In genomic region chr19:4123615-4124568, GRCh38 we compare ENCODE assay signal across 8 cellular contexts. TPM values are rescaled to one million over a fixed set of nuclear protein-coding genes. Genes with fewer than 3 reads are reported as not detected.
DNase-seq lines count a peak whose midpoint lies in the region; ATAC-seq, FAIRE-seq and TF ChIP-seq lines count a peak whose summit lies in the region.

Gene MAP2K2, minus strand, starts transcription at chr19:4124122. Its CDS starts 247 bp downstream, at chr19:4123875.

- peak; percentile 89 for ATAC-seq in GM18907 (IDR thresholded peaks at IDR 0.05; ENCODE audit: unreplicated experiment)
- peak; percentile 80 for ATAC-seq in HG03196 (IDR thresholded peaks at IDR 0.05; ENCODE audit: unreplicated experiment)

- intact Hi-C loops in kidney (cut with DNase I): no loop called here

- no peak for FAIRE-seq in kidney (lab: Jason Lieb, UNC)

- peak within 1 kb of the TSS; percentile 81 to 94 for H3K9ac ChIP-seq in kidney (ENCODE audit: low read length in 2 of 2)

- in situ Hi-C loops in ACHN (cut with HindIII; ENCODE audit: low pct_ligation_motif_present, low pct_unique_long_range_greater_than_20kb, low sequenced_read_pairs): no loop called here

- H3K4me3 ChIP-seq in kidney (ENCODE audit: low read length in 2 of 2): peak within 1 kb of the TSS; percentile 80 to 84

- peak within 1 kb of the TSS in 1 of 2 donors; percentile 22 for H3K27ac ChIP-seq in kidney (ENCODE audit: low read depth in 2 of 2, low read length in 2 of 2)

- no peaks in the 10 kb centered on the region for H3K36me3 ChIP-seq in kidney (ENCODE audit: control insufficient read depth in 1 of 2, insufficient read depth in 2 of 2, low read length in 2 of 2)

- peaks cover 11 to 14% of the 10 kb centered on the region in 2 donors for H3K4me1 ChIP-seq in kidney (ENCODE audit: control insufficient read depth in 1 of 2, insufficient read depth in 1 of 2, low read depth in 1 of 2, low read length in 2 of 2)

- DNase-seq in ACHN (peak; percentile 89), NCI-H446 treated with DMSO at 0.1 percent for 48 hours (lab: John Stamatoyannopoulos, UW) (peak; percentile 83), cerebellar nuclear complex (lab: John Stamatoyannopoulos, UW) (peak; percentile 20 to 79), kidney (peak; percentile 98)
- DNase-seq in activated CD4-positive, alpha-beta T cell treated with anti-CD3 and anti-CD28 coated beads for 1 hour: peak; percentile 96
- DNase-seq in stimulated activated CD4-positive, alpha-beta T cell treated with anti-CD3 and anti-CD28 coated beads, Interleukin-15, amount 100 ng/mL, for 1 hour (ENCODE audit: low read depth in 1 of 2, low spot score in 1 of 2): peak; percentile 95 to 98

- TF ChIP-seq CTCF in kidney (IDR thresholded peaks at IDR 0.05; ENCODE audit: borderline replicate concordance, extremely low read depth, insufficient read depth): no peak

- H3K9me3 ChIP-seq in kidney (ENCODE audit: control insufficient read depth in 1 of 2, low read length in 2 of 2): no peaks in the 10 kb centered on the region

RNA-seq across cellular contexts. Expression of gene MAP2K2, which starts in this region (rescaled TPM):
- 105 TPM for total RNA-seq in kidney
- polyA plus RNA-seq in kidney (ENCODE audit: insufficient read depth, low read depth, low replicate concordance): 138 TPM
